In the genomic region with DNA sequence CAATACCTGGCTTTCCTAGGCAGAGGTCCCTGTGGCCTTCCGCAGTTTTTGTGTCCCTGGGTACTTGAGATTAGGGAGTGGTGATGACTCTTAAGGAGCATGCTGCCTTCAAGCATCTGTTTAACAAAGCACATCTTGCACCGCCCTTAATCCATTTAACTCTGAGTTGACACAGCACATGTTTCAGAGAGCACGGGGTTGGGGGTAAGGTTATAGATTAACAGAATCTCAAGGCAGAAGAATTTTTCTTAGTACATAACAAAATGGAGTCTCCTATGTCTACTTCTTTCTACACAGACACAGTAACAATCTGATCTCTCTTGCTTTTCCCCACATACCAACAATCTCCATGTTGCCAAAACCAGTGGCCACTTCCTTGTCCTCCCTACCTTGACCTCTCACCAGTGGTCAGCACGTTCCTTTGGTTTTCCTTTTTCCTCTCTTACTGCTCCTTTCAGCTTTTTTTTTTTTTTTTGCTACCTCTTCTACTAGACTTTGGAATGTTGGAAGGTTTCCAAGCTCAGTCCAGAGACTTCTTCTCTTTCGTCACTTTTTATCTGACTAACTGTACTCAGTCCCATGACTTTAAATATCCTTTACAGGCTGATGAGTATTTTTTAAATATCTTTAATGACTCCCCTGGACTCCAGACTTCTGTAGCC, we compare ENCODE assay signal across 8 cellular contexts.
DNase-seq lines count a peak whose midpoint lies in the region; FAIRE-seq and TF ChIP-seq lines count a peak whose summit lies in the region.
"Not testable (repeated sequence)": the region's sequence is repeated elsewhere in the genome, so short reads cannot be mapped to it uniquely, and the experiment has no call there.

No MANE protein-coding gene starts in this region.

- H3K79me1 ChIP-seq in mesenchymal stem cell (replicated peaks; ENCODE audit: low read length, poor library complexity, severe bottlenecking): not testable (repeated sequence)

- FAIRE-seq in HTR-8/SVneo (lab: Jason Lieb, UNC): not testable (repeated sequence)

- in situ Hi-C loops in ACHN (cut with HindIII; ENCODE audit: low pct_ligation_motif_present, low pct_unique_long_range_greater_than_20kb, low sequenced_read_pairs): not testable (repeated sequence)

- H3K9me3 ChIP-seq in adipocyte (ENCODE audit: control insufficient read depth, low read length); mesenchymal stem cell (ENCODE audit: control insufficient read depth, low read length): not testable (repeated sequence)

- not testable (repeated sequence) for H2AFZ ChIP-seq in mesenchymal stem cell (ENCODE audit: low read depth, low read length)

- WGBS in mesenchymal stem cell: 0% methylated on average over 2 of the region's 5 CpGs

- not testable (repeated sequence) for H2BK5ac ChIP-seq in mesenchymal stem cell (ENCODE audit: low read depth, low read length, poor library complexity, severe bottlenecking)

- H3K9ac ChIP-seq in adipocyte (ENCODE audit: low read length): not testable (repeated sequence)
- peak overlapping the region; percentile 52 for H3K9ac ChIP-seq in mesenchymal stem cell (ENCODE audit: low read length)

- H3K4ac ChIP-seq in mesenchymal stem cell (ENCODE audit: low read depth in 1 of 2, low read length in 2 of 2): not testable (repeated sequence)

- not testable (repeated sequence) for H3K9me3 Mint-ChIP-seq in glutamatergic neuron (ENCODE audit: unreplicated experiment)

- H3K36me3 ChIP-seq in adipocyte (ENCODE audit: control insufficient read depth, insufficient read depth, low read length, severe bottlenecking); mesenchymal stem cell (ENCODE audit: control insufficient read depth in 1 of 2, insufficient read depth in 2 of 2, low read depth in 1 of 2, low read length in 2 of 2): not testable (repeated sequence)

- not testable (repeated sequence) for H3K4me1 Mint-ChIP-seq in glutamatergic neuron (ENCODE audit: low read depth, unreplicated experiment)

- peak overlapping the region; percentile 3 for H3K4me3 Mint-ChIP-seq in glutamatergic neuron (ENCODE audit: unreplicated experiment)

- H3K23ac ChIP-seq in mesenchymal stem cell (ENCODE audit: low read length in 2 of 2): not testable (repeated sequence)

- H3K4me1 ChIP-seq in adipocyte (ENCODE audit: control insufficient read depth, insufficient read depth, low read length): peaks cover 13% of the 10 kb centered on the region
- not testable (repeated sequence) for H3K4me1 ChIP-seq in mesenchymal stem cell (ENCODE audit: control insufficient read depth, insufficient read depth, low read depth, low read length)

- not testable (repeated sequence) for H2BK120ac ChIP-seq in mesenchymal stem cell (ENCODE audit: low read depth, low read length)

- peak overlapping the region; percentile 99 for H3K27ac ChIP-seq in mesenchymal stem cell (ENCODE audit: low read length, poor library complexity, severe bottlenecking)

- DNase-seq in ACHN: peak; percentile 73
- peak; percentile 96 for DNase-seq in EH (ENCODE audit: low read depth)
- DNase-seq in HTR-8/SVneo (ENCODE audit: insufficient read length, low spot score): peak; percentile 38
- DNase-seq in adipocyte (ENCODE audit: low read depth): peak; percentile 71
- DNase-seq in epithelial cell of esophagus (ENCODE audit: low read depth): peak; percentile 91
- DNase-seq in glutamatergic neuron: not testable (repeated sequence)
- DNase-seq in mesenchymal stem cell: peak; percentile 92
- peak; percentile 87 for DNase-seq in retinal pigment epithelial cell (ENCODE audit: low read depth)

- TF ChIP-seq CTCF in epithelial cell of esophagus (IDR thresholded peaks at IDR 0.05; ENCODE audit: insufficient read depth, low read depth, low read length, missing control alignments); glutamatergic neuron (IDR thresholded peaks at IDR 0.05; ENCODE audit: partially characterized antibody, unreplicated experiment); retinal pigment epithelial cell (conservative IDR thresholded peaks at IDR 0.05; ENCODE audit: low read depth, low read length): not testable (repeated sequence)

- not testable (repeated sequence) for H3K14ac ChIP-seq in mesenchymal stem cell (ENCODE audit: low read length in 2 of 2)

- H3K27me3 Mint-ChIP-seq in glutamatergic neuron (ENCODE audit: unreplicated experiment): not testable (repeated sequence)

- not testable (repeated sequence) for H2AK5ac ChIP-seq in mesenchymal stem cell (ENCODE audit: low read length, severe bottlenecking)

- not testable (repeated sequence) for H4K8ac ChIP-seq in mesenchymal stem cell (ENCODE audit: low read length)

- not testable (repeated sequence) for H3K27ac Mint-ChIP-seq in glutamatergic neuron (ENCODE audit: unreplicated experiment)

- H3K27me3 ChIP-seq in adipocyte (replicated peaks; ENCODE audit: control insufficient read depth, insufficient read depth, low read length); mesenchymal stem cell (ENCODE audit: control insufficient read depth in 1 of 2, insufficient read depth in 1 of 2, low read length in 2 of 2): not testable (repeated sequence)

- H3K36me3 Mint-ChIP-seq in glutamatergic neuron (ENCODE audit: unreplicated experiment): not testable (repeated sequence)

- H3K18ac ChIP-seq in mesenchymal stem cell (ENCODE audit: low read depth in 1 of 2, low read length in 2 of 2): not testable (repeated sequence)

- H4K91ac ChIP-seq in mesenchymal stem cell (ENCODE audit: low read length): not testable (repeated sequence)

- not testable (repeated sequence) for H2BK15ac ChIP-seq in mesenchymal stem cell (ENCODE audit: low read depth, poor library complexity, severe bottlenecking)

- H3K4me2 ChIP-seq in mesenchymal stem cell (ENCODE audit: low read length, poor library complexity, severe bottlenecking): not testable (repeated sequence)

- H3K4me3 ChIP-seq in adipocyte (ENCODE audit: low read length): peak overlapping the region; percentile 37
- not testable (repeated sequence) for H3K4me3 ChIP-seq in epithelial cell of esophagus (ENCODE audit: low read length); mesenchymal stem cell (ENCODE audit: insufficient read depth in 1 of 2, low read depth in 1 of 2, low read length in 2 of 2); retinal pigment epithelial cell (ENCODE audit: low read length)

- H2BK12ac ChIP-seq in mesenchymal stem cell (ENCODE audit: low read length in 2 of 2): peak overlapping the region in 1 of 2 experiments; percentile 72
